Comparison of ENCODE assay signal across 8 cellular contexts in the genomic region with DNA sequence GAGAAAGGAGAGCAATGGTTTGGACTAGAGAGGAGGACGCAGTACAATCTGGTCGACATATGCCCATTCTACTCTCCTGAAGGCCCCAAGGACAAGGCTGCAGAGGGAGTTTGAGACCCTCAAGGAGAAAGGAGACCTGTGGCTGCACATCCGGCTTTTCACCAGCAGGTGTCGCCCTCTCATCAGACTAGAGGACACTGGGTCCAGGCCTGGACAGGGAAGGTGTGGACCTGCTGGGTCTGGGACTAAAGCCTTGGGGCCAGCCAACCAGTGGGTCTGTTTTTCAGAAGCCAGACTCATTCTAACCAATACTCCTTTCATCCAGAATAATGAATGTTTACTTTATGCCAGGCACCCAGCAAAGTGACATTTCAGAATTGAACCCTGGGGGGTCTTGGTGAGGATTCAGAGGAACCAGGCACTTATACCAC. TPM values are rescaled to one million over a fixed set of nuclear protein-coding genes. Genes with fewer than 3 reads are reported as not detected.
DNase-seq lines count a peak whose midpoint lies in the region; ATAC-seq and TF ChIP-seq lines count a peak whose summit lies in the region.

No MANE protein-coding gene starts in this region.

- H3K27me3 ChIP-seq in thyroid gland = no peaks in the 10 kb centered on the region

- H3K27ac ChIP-seq in RWPE1 (peak overlapping the region; percentile 29; the same call in 1 of the 2 replicates), thyroid gland (no peak overlapping the region)

- peaks cover 6% of the 10 kb centered on the region for H3K27me3 Mint-ChIP-seq in activated T-helper 17 cell treated with anti-CD3 and anti-CD28 coated beads, Interleukin-2, amount 50 U/mL, for 72 hours
- H3K27me3 Mint-ChIP-seq in osteocyte (ENCODE audit: unreplicated experiment) = no peaks in the 10 kb centered on the region

- TF ChIP-seq CTCF in RWPE1 (conservative IDR thresholded peaks at IDR 0.05; ENCODE audit: low read depth) (peak; percentile 95), osteocyte (IDR thresholded peaks at IDR 0.05) (peak; percentile 97), thyroid gland (IDR thresholded peaks at IDR 0.05) (peak; percentile 93 to 97 (median 96))

- CTCF ChIA-PET in RWPE1 (lab: Yijun Ruan, JAX) = interaction anchor here (0.7 to 1.5 kb wide), 3 partner anchors 16 to 24 kb away, joined by 3 to 9 read pairs (median 6); no protein-coding TSS in a partner anchor

- H3K36me3 ChIP-seq in thyroid gland = no peaks in the 10 kb centered on the region

- peak; percentile 54 for ATAC-seq in activated T-helper 17 cell treated with anti-CD3 and anti-CD28 coated beads, Interleukin-2, amount 50 U/mL, for 72 hours (replicated peaks)
- ATAC-seq in GM18519 (IDR thresholded peaks at IDR 0.05; ENCODE audit: low FRiP score, unreplicated experiment) = no peak

- no peak for TF ChIP-seq POLR2A in thyroid gland (IDR thresholded peaks at IDR 0.05)

- POLR2A ChIA-PET in RWPE1 (lab: Yijun Ruan, JAX; ENCODE audit: low non-redundant PET) = no interaction called here

- DNase-seq in DMS153 (lab: John Stamatoyannopoulos, UW) (peak; percentile 33), RWPE1 (ENCODE audit: low spot score) (peak; percentile 64), fibroblast of the conjunctiva (ENCODE audit: low read depth) (peak; percentile 59), osteocyte (ENCODE audit: extremely low spot score, unreplicated experiment) (peak; percentile 93), thyroid gland (peak; percentile 86 to 88)
- peak; percentile 32 for DNase-seq in Jurkat, Clone E6-1 (ENCODE audit: low read depth, low spot score)

- no peak overlapping the region for H3K4me3 ChIP-seq in Jurkat, Clone E6-1 (ENCODE audit: low read length)
- no peak overlapping the region for H3K4me3 ChIP-seq in thyroid gland (replicated peaks in 1 of 3)

- H3K4me1 ChIP-seq in thyroid gland = peaks cover 12 to 21% of the 10 kb centered on the region in 2 donors

- no peaks in the 10 kb centered on the region for H3K36me3 Mint-ChIP-seq in activated T-helper 17 cell treated with anti-CD3 and anti-CD28 coated beads, Interleukin-2, amount 50 U/mL, for 72 hours (ENCODE audit: low read depth)
- H3K36me3 Mint-ChIP-seq in osteocyte (ENCODE audit: unreplicated experiment) = no peaks in the 10 kb centered on the region

- no peaks in the 10 kb centered on the region for H3K9me3 ChIP-seq in thyroid gland

- 0 to 7% methylated on average over 4 of the region's 4 CpGs for WGBS in thyroid gland, 2 donors

- H3K27ac Mint-ChIP-seq in activated T-helper 17 cell treated with anti-CD3 and anti-CD28 coated beads, Interleukin-2, amount 50 U/mL, for 72 hours = no peak overlapping the region
- H3K27ac Mint-ChIP-seq in osteocyte (ENCODE audit: unreplicated experiment) = no peak overlapping the region

- H3K4me1 Mint-ChIP-seq in activated T-helper 17 cell treated with anti-CD3 and anti-CD28 coated beads, Interleukin-2, amount 50 U/mL, for 72 hours = peaks cover 7% of the 10 kb centered on the region
- peaks cover 23% of the 10 kb centered on the region for H3K4me1 Mint-ChIP-seq in osteocyte (ENCODE audit: unreplicated experiment)

- intact Hi-C loops in thyroid gland (cut with DNase I) = loop anchor here (5.0 kb wide), 1 partner anchor 43 kb away; no protein-coding TSS in a partner anchor

- H3K9me3 Mint-ChIP-seq in activated T-helper 17 cell treated with anti-CD3 and anti-CD28 coated beads, Interleukin-2, amount 50 U/mL, for 72 hours = no peaks in the 10 kb centered on the region
- H3K9me3 Mint-ChIP-seq in osteocyte (ENCODE audit: unreplicated experiment) = no peaks in the 10 kb centered on the region

- no peak overlapping the region for H3K4me3 Mint-ChIP-seq in activated T-helper 17 cell treated with anti-CD3 and anti-CD28 coated beads, Interleukin-2, amount 50 U/mL, for 72 hours
- no peak overlapping the region for H3K4me3 Mint-ChIP-seq in osteocyte (ENCODE audit: unreplicated experiment)

RNA-seq across cellular contexts. Expression of a gene that starts 5.0 kb away (rescaled TPM):
- not detected for polyA plus RNA-seq in Jurkat, Clone E6-1 (2012; ENCODE audit: insufficient read depth, insufficient read length)
- not detected for total RNA-seq in activated T-helper 17 cell treated with anti-CD3 and anti-CD28 coated beads, Interleukin-2, amount 50 U/mL, for 72 hours
- total RNA-seq in osteocyte = not detected in 2 replicates
- under 1 TPM in 2 of 4 donors, not detected in 2; 0.11 to 0.63 TPM for total RNA-seq in thyroid gland

RNA-seq across cellular contexts. Expression of a gene that starts 8.8 kb away (rescaled TPM):
- polyA plus RNA-seq in Jurkat, Clone E6-1 (2012; ENCODE audit: insufficient read depth, insufficient read length) = not detected
- not detected for total RNA-seq in activated T-helper 17 cell treated with anti-CD3 and anti-CD28 coated beads, Interleukin-2, amount 50 U/mL, for 72 hours
- total RNA-seq in osteocyte = 3.4 and 4.2 TPM in 2 replicates
- total RNA-seq in thyroid gland = 1 to 10 TPM in 3 of 4 donors, under 1 TPM in 1; 0.81 to 9.0 (median 2.9) TPM

RNA-seq across cellular contexts. Expression of a gene that starts 12.8 kb away (rescaled TPM):
- polyA plus RNA-seq in Jurkat, Clone E6-1 (2012; ENCODE audit: insufficient read depth, insufficient read length) = not detected
- total RNA-seq in activated T-helper 17 cell treated with anti-CD3 and anti-CD28 coated beads, Interleukin-2, amount 50 U/mL, for 72 hours = under 1 TPM in 1 of 2 donors, not detected in 1; 0.40 TPM
- total RNA-seq in osteocyte = not detected in 2 replicates
- total RNA-seq in thyroid gland = 10 to 100 TPM in 2 of 4 donors, 1 to 10 TPM in 2; 3.9 to 27.1 (median 16.1) TPM

RNA-seq across cellular contexts. Expression of a gene that starts 33.1 kb away (rescaled TPM):
- 48.0 TPM for polyA plus RNA-seq in Jurkat, Clone E6-1 (2012; ENCODE audit: insufficient read depth, insufficient read length)
- total RNA-seq in activated T-helper 17 cell treated with anti-CD3 and anti-CD28 coated beads, Interleukin-2, amount 50 U/mL, for 72 hours = 100 to 1,000 TPM in 1 of 2 donors, 10 to 100 TPM in 1; 62.0 to 135 TPM
- total RNA-seq in osteocyte (34.7 and 37.2 TPM in 2 replicates), thyroid gland (10 to 100 TPM; 31.4 to 52.1 (median 36.1) TPM)

RNA-seq across cellular contexts. Expression of a gene that starts 34.5 kb away (rescaled TPM):
- polyA plus RNA-seq in Jurkat, Clone E6-1 (2012; ENCODE audit: insufficient read depth, insufficient read length) = not detected
- total RNA-seq in activated T-helper 17 cell treated with anti-CD3 and anti-CD28 coated beads, Interleukin-2, amount 50 U/mL, for 72 hours = under 1 TPM in 1 of 2 donors, not detected in 1; 0.13 TPM
- total RNA-seq in osteocyte (0.34 TPM in 1 of 2 replicates, not detected in the other), thyroid gland (10 to 100 TPM in 3 of 4 donors, 1 to 10 TPM in 1; 7.1 to 42.2 (median 15.4) TPM)

Comparison
In these comparisons a context has a peak if more than half of its experiments do, and no peak if none do; other contexts are left out.
1. DNase-seq: peak in every context shown above with its lines; median percentile 93 in osteocyte; 87 in thyroid gland; 64 in RWPE1; 59 in fibroblast of the conjunctiva; 33 in DMS153; 32 in Jurkat, Clone E6-1.